Comparison of ENCODE assay signal across 3 cellular contexts in genomic region chr4:22336822-22337221, GRCh38.
TF ChIP-seq lines count a peak whose summit lies in the region.

No MANE protein-coding gene starts in this region.

TF ChIP-seq in GM23338, 12 proteins besides CTCF, POLR2A, EP300 and RAD21 (continues in another document):
- TF ChIP-seq JUNB (IDR thresholded peaks at IDR 0.05; ENCODE audit: unreplicated experiment) (no peak), REST (IDR thresholded peaks at IDR 0.05; ENCODE audit: unreplicated experiment) (no peak), STAT1 (IDR thresholded peaks at IDR 0.05; ENCODE audit: unreplicated experiment) (no peak), EZH2phosphoT487 (IDR thresholded peaks at IDR 0.05; ENCODE audit: unreplicated experiment) (no peak), ZNF114 (CRISPR knock-in tag; IDR thresholded peaks at IDR 0.05) (no peak), EZH2 (IDR thresholded peaks at IDR 0.05; ENCODE audit: low read depth, unreplicated experiment) (no peak)
- TF ChIP-seq, protein P1, sequence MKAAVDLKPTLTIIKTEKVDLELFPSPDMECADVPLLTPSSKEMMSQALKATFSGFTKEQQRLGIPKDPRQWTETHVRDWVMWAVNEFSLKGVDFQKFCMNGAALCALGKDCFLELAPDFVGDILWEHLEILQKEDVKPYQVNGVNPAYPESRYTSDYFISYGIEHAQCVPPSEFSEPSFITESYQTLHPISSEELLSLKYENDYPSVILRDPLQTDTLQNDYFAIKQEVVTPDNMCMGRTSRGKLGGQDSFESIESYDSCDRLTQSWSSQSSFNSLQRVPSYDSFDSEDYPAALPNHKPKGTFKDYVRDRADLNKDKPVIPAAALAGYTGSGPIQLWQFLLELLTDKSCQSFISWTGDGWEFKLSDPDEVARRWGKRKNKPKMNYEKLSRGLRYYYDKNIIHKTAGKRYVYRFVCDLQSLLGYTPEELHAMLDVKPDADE (IDR thresholded peaks at IDR 0.05): no peak

TF ChIP-seq in H1, 55 proteins besides CTCF, POLR2A, EP300 and RAD21:
- no peak for TF ChIP-seq JUN (IDR thresholded peaks at IDR 0.05; ENCODE audit: low read depth, low read length)
- TF ChIP-seq TAF1 (IDR thresholded peaks at IDR 0.05; ENCODE audit: low read depth, low read length): no peak
- no peak for TF ChIP-seq EGR1 (IDR thresholded peaks at IDR 0.05; ENCODE audit: borderline replicate concordance, low read depth, low read length)
- TF ChIP-seq GTF2F1 (IDR thresholded peaks at IDR 0.05; ENCODE audit: borderline replicate concordance, low read depth, low read length): no peak
- TF ChIP-seq KDM1A (IDR thresholded peaks at IDR 0.05; ENCODE audit: borderline replicate concordance, low read length): no peak

TF ChIP-seq in WTC11, 78 proteins besides CTCF, POLR2A, EP300 and RAD21:
- TF ChIP-seq, protein P2, sequence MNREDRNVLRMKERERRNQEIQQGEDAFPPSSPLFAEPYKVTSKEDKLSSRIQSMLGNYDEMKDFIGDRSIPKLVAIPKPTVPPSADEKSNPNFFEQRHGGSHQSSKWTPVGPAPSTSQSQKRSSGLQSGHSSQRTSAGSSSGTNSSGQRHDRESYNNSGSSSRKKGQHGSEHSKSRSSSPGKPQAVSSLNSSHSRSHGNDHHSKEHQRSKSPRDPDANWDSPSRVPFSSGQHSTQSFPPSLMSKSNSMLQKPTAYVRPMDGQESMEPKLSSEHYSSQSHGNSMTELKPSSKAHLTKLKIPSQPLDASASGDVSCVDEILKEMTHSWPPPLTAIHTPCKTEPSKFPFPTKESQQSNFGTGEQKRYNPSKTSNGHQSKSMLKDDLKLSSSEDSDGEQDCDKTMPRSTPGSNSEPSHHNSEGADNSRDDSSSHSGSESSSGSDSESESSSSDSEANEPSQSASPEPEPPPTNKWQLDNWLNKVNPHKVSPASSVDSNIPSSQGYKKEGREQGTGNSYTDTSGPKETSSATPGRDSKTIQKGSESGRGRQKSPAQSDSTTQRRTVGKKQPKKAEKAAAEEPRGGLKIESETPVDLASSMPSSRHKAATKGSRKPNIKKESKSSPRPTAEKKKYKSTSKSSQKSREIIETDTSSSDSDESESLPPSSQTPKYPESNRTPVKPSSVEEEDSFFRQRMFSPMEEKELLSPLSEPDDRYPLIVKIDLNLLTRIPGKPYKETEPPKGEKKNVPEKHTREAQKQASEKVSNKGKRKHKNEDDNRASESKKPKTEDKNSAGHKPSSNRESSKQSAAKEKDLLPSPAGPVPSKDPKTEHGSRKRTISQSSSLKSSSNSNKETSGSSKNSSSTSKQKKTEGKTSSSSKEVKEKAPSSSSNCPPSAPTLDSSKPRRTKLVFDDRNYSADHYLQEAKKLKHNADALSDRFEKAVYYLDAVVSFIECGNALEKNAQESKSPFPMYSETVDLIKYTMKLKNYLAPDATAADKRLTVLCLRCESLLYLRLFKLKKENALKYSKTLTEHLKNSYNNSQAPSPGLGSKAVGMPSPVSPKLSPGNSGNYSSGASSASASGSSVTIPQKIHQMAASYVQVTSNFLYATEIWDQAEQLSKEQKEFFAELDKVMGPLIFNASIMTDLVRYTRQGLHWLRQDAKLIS (CRISPR knock-in tag; IDR thresholded peaks at IDR 0.05; ENCODE audit: borderline replicate concordance): no peak
- no peak for TF ChIP-seq TP53 (CRISPR knock-in tag; IDR thresholded peaks at IDR 0.05)
- TF ChIP-seq ZNF425 (CRISPR knock-in tag; conservative IDR thresholded peaks at IDR 0.05): no peak
- no peak for TF ChIP-seq RELA (CRISPR knock-in tag; IDR thresholded peaks at IDR 0.05; ENCODE audit: borderline replicate concordance)
- no peak for TF ChIP-seq ZNF671 (CRISPR knock-in tag; IDR thresholded peaks at IDR 0.05)
- TF ChIP-seq RORB (CRISPR knock-in tag; IDR thresholded peaks at IDR 0.05): no peak
- no peak for TF ChIP-seq IRF1 (CRISPR knock-in tag; IDR thresholded peaks at IDR 0.05)
- TF ChIP-seq, protein P3, sequence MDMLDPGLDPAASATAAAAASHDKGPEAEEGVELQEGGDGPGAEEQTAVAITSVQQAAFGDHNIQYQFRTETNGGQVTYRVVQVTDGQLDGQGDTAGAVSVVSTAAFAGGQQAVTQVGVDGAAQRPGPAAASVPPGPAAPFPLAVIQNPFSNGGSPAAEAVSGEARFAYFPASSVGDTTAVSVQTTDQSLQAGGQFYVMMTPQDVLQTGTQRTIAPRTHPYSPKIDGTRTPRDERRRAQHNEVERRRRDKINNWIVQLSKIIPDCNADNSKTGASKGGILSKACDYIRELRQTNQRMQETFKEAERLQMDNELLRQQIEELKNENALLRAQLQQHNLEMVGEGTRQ (CRISPR knock-in tag; IDR thresholded peaks at IDR 0.05): no peak
- TF ChIP-seq, protein P4, sequence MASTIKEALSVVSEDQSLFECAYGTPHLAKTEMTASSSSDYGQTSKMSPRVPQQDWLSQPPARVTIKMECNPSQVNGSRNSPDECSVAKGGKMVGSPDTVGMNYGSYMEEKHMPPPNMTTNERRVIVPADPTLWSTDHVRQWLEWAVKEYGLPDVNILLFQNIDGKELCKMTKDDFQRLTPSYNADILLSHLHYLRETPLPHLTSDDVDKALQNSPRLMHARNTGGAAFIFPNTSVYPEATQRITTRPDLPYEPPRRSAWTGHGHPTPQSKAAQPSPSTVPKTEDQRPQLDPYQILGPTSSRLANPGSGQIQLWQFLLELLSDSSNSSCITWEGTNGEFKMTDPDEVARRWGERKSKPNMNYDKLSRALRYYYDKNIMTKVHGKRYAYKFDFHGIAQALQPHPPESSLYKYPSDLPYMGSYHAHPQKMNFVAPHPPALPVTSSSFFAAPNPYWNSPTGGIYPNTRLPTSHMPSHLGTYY (CRISPR knock-in tag; IDR thresholded peaks at IDR 0.05): no peak
- TF ChIP-seq SMAD4 (CRISPR knock-in tag; IDR thresholded peaks at IDR 0.05): no peak
- TF ChIP-seq GABPB1 (CRISPR knock-in tag; IDR thresholded peaks at IDR 0.05): no peak
- TF ChIP-seq, protein P5, sequence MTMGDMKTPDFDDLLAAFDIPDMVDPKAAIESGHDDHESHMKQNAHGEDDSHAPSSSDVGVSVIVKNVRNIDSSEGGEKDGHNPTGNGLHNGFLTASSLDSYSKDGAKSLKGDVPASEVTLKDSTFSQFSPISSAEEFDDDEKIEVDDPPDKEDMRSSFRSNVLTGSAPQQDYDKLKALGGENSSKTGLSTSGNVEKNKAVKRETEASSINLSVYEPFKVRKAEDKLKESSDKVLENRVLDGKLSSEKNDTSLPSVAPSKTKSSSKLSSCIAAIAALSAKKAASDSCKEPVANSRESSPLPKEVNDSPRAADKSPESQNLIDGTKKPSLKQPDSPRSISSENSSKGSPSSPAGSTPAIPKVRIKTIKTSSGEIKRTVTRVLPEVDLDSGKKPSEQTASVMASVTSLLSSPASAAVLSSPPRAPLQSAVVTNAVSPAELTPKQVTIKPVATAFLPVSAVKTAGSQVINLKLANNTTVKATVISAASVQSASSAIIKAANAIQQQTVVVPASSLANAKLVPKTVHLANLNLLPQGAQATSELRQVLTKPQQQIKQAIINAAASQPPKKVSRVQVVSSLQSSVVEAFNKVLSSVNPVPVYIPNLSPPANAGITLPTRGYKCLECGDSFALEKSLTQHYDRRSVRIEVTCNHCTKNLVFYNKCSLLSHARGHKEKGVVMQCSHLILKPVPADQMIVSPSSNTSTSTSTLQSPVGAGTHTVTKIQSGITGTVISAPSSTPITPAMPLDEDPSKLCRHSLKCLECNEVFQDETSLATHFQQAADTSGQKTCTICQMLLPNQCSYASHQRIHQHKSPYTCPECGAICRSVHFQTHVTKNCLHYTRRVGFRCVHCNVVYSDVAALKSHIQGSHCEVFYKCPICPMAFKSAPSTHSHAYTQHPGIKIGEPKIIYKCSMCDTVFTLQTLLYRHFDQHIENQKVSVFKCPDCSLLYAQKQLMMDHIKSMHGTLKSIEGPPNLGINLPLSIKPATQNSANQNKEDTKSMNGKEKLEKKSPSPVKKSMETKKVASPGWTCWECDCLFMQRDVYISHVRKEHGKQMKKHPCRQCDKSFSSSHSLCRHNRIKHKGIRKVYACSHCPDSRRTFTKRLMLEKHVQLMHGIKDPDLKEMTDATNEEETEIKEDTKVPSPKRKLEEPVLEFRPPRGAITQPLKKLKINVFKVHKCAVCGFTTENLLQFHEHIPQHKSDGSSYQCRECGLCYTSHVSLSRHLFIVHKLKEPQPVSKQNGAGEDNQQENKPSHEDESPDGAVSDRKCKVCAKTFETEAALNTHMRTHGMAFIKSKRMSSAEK (CRISPR knock-in tag; IDR thresholded peaks at IDR 0.05; ENCODE audit: borderline replicate concordance): no peak
- TF ChIP-seq NR3C1 (CRISPR knock-in tag; conservative IDR thresholded peaks at IDR 0.05; ENCODE audit: low read depth): no peak
- TF ChIP-seq, protein P6, sequence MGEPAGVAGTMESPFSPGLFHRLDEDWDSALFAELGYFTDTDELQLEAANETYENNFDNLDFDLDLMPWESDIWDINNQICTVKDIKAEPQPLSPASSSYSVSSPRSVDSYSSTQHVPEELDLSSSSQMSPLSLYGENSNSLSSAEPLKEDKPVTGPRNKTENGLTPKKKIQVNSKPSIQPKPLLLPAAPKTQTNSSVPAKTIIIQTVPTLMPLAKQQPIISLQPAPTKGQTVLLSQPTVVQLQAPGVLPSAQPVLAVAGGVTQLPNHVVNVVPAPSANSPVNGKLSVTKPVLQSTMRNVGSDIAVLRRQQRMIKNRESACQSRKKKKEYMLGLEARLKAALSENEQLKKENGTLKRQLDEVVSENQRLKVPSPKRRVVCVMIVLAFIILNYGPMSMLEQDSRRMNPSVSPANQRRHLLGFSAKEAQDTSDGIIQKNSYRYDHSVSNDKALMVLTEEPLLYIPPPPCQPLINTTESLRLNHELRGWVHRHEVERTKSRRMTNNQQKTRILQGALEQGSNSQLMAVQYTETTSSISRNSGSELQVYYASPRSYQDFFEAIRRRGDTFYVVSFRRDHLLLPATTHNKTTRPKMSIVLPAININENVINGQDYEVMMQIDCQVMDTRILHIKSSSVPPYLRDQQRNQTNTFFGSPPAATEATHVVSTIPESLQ (CRISPR knock-in tag; IDR thresholded peaks at IDR 0.05): no peak
- TF ChIP-seq ZNF281 (CRISPR knock-in tag; IDR thresholded peaks at IDR 0.05): no peak
- no peak for TF ChIP-seq ZNF263 (CRISPR knock-in tag; IDR thresholded peaks at IDR 0.05; ENCODE audit: low read depth)
- no peak for TF ChIP-seq PRDM15 (CRISPR knock-in tag; IDR thresholded peaks at IDR 0.05)
- TF ChIP-seq ZNF138 (CRISPR knock-in tag; conservative IDR thresholded peaks at IDR 0.05): no peak
- TF ChIP-seq SOX15 (CRISPR knock-in tag; IDR thresholded peaks at IDR 0.05): no peak
- TF ChIP-seq NR2C2 (CRISPR knock-in tag; IDR thresholded peaks at IDR 0.05): no peak
